In genomic region chr2:240590681-240591111, GRCh38 we compare ENCODE assay signal across 15 cellular contexts.
"Had no signal": no experiment of that assay in that cellular context is flagged by ENCODE, and none has a peak within 500 bp of the region (broad histone marks: within the 10 kb centered on the region; RNA-seq: fewer than 3 reads in every experiment).

No MANE protein-coding gene starts in this region.

- DNase-seq: activated CD4-positive, alpha-beta T cell treated with anti-CD3 and anti-CD28 coated beads, Interleukin-2, amount 10 ng/mL, durations not matched to agents 7 days and 5 days; activated CD4-positive, CD25-positive, alpha-beta regulatory T cell; activated gamma-delta T cell; activated naive CD8-positive, alpha-beta T cell treated with anti-CD3 and anti-CD28 coated beads, Interleukin-2, amount 50 U/mL, for 24 hours; activated T-cell treated with anti-CD3 and anti-CD28 coated beads, Interleukin-2, amount 50 U/mL, for 4 hours; caudate nucleus; effector memory CD4-positive, alpha-beta T cell; islet precursor cell; stimulated activated CD4-positive, alpha-beta T cell treated with anti-CD3 and anti-CD28 coated beads, Interleukin-4, amount 100 ng/mL, for 4 hours; stimulated activated naive CD8-positive, alpha-beta T cell treated with anti-CD3 and anti-CD28 coated beads, Interleukin-15, amount 100 ng/mL, for 72 hours; testis had no signal

- ATAC-seq: activated naive CD8-positive, alpha-beta T cell treated with anti-CD3 and anti-CD28 coated beads, Interleukin-2, amount 50 U/mL, for 24 hours; activated T-cell treated with anti-CD3 and anti-CD28 coated beads, Interleukin-2, amount 50 U/mL, for 4 hours; heart right ventricle; SK-N-SH treated with all-trans-retinoic acid at 6 μM for 48 hours; stimulated activated naive CD8-positive, alpha-beta T cell treated with anti-CD3 and anti-CD28 coated beads, Interleukin-15, amount 100 ng/mL, for 72 hours had no signal

- H3K27me3 ChIP-seq: heart right ventricle, testis had no signal

- H3K27ac ChIP-seq: testis had no signal

- H3K9me3 ChIP-seq: heart right ventricle, testis had no signal

- FAIRE-seq: frontal cortex, TTC549 had no signal

- H3K4me3 ChIP-seq: heart right ventricle, testis had no signal
